Comparison of ENCODE assay signal across 9 cellular contexts in the genomic region with DNA sequence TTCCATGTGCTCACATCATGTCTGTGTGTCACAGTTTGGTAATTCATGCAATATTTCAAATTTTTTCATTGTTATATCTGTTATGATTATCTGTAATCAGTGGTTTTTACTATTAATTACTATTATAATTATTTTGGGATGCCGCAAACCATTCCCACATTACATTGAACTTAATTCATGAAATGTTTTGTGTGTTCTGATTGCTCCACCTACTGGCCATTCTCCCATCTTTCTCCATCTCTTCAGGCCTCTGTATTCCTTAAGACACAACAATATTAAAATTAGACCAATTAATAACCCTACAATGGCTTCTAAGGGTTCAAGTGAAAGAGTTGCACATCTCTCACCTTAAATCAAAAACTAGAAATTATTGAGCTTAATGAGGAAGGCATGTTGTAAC.
DNase-seq lines count a peak whose midpoint lies in the region; ATAC-seq and TF ChIP-seq lines count a peak whose summit lies in the region.
"Had no signal": no experiment of that assay in that cellular context is flagged by ENCODE, and none has a peak within 500 bp of the region (broad histone marks: within the 10 kb centered on the region; RNA-seq: fewer than 3 reads in every experiment).

No MANE protein-coding gene starts in this region.

- 54 to 63% methylated on average over 1 of the region's 1 CpG for WGBS in transverse colon (ENCODE audit: low coverage in 1 of 2), 2 donors

- intact Hi-C loops in left cardiac atrium (cut with DNase I) (no loop called here), transverse colon (cut with DNase I; ENCODE audit: low total_unique reads) (no loop called here)

- no peaks in the 10 kb centered on the region for H3K27me3 ChIP-seq in cardiac muscle cell
- no peaks in the 10 kb centered on the region for H3K27me3 ChIP-seq in RWPE2 (ENCODE audit: insufficient read depth, poor library complexity, severe bottlenecking)
- no peaks in the 10 kb centered on the region for H3K27me3 ChIP-seq in transverse colon

- DNase-seq in cardiac muscle cell (ENCODE audit: low read depth in 1 of 2, low spot score in 1 of 2) (peak; percentile 17 to 52), left cardiac atrium (no peak), RWPE2 (ENCODE audit: low spot score) (no peak), glomerular visceral epithelial cell (ENCODE audit: extremely low spot score) (peak; percentile 32), transverse colon (no peak), T1000 (lab: John Stamatoyannopoulos, UW) (no peak), NCI-H1048 (lab: John Stamatoyannopoulos, UW) (no peak)
- DNase-seq: left ventricle myocardium superior had no signal

- H3K9me3 ChIP-seq in cardiac muscle cell (ENCODE audit: low read depth) (no peaks in the 10 kb centered on the region), RWPE2 (ENCODE audit: severe bottlenecking) (no peaks in the 10 kb centered on the region), transverse colon (no peaks in the 10 kb centered on the region)

- TF ChIP-seq POLR2A in transverse colon (IDR thresholded peaks at IDR 0.05): no peak

- no peaks in the 10 kb centered on the region for H3K36me3 ChIP-seq in cardiac muscle cell
- no peaks in the 10 kb centered on the region for H3K36me3 ChIP-seq in RWPE2 (ENCODE audit: low read depth)
- no peaks in the 10 kb centered on the region for H3K36me3 ChIP-seq in transverse colon

- H3K4me1 ChIP-seq in cardiac muscle cell (ENCODE audit: low read depth) (no peaks in the 10 kb centered on the region), RWPE2 (ENCODE audit: insufficient read depth, poor library complexity, severe bottlenecking) (no peaks in the 10 kb centered on the region), transverse colon (no peaks in the 10 kb centered on the region)

- H3K27ac ChIP-seq in cardiac muscle cell (no peak overlapping the region), RWPE2 (ENCODE audit: poor library complexity, severe bottlenecking) (no peak overlapping the region), transverse colon (no peak overlapping the region)

- TF ChIP-seq CTCF in cardiac muscle cell (IDR thresholded peaks at IDR 0.05; ENCODE audit: low read depth, low read length) (peak; percentile 18), RWPE2 (IDR thresholded peaks at IDR 0.05; ENCODE audit: poor library complexity, severe bottlenecking) (peak; percentile 65), transverse colon (IDR thresholded peaks at IDR 0.05) (peak in 4 of 5 experiments; percentile 11 to 37 (median 22))

- in situ Hi-C loops in transverse colon (cut with MboI; ENCODE audit: low pct_ligation_motif_present in 1 of 4, low pct_unique_long_range_greater_than_20kb in 1 of 4, low sequenced_read_pairs in 3 of 4): no loop called here

- TF ChIP-seq EP300 in transverse colon (IDR thresholded peaks at IDR 0.05; ENCODE audit: low read depth): no peak

- no peak overlapping the region for H3K4me3 ChIP-seq in cardiac muscle cell
- no peak overlapping the region for H3K4me3 ChIP-seq in RWPE2 (ENCODE audit: severe bottlenecking)
- H3K4me3 ChIP-seq in transverse colon: no peak overlapping the region

- no peak for ATAC-seq in left cardiac atrium
- no peak for ATAC-seq in RWPE2 (ENCODE audit: low read depth)
- no peak for ATAC-seq in GM19328 (IDR thresholded peaks at IDR 0.05; ENCODE audit: unreplicated experiment)
- ATAC-seq: left ventricle myocardium superior had no signal

Comparison
In these comparisons a context has a peak if more than half of its experiments do, and no peak if none do; other contexts are left out.
1. DNase-seq: peak in cardiac muscle cell (2 of 2) and glomerular visceral epithelial cell (single experiment); none in left cardiac atrium (single experiment), RWPE2 (single experiment), transverse colon (single experiment), T1000 (single experiment) and NCI-H1048 (single experiment).
2. Peak in every context shown above with its lines, with median percentiles within 50 percentile points of each other: CTCF ChIP-seq.